In the genomic region with DNA sequence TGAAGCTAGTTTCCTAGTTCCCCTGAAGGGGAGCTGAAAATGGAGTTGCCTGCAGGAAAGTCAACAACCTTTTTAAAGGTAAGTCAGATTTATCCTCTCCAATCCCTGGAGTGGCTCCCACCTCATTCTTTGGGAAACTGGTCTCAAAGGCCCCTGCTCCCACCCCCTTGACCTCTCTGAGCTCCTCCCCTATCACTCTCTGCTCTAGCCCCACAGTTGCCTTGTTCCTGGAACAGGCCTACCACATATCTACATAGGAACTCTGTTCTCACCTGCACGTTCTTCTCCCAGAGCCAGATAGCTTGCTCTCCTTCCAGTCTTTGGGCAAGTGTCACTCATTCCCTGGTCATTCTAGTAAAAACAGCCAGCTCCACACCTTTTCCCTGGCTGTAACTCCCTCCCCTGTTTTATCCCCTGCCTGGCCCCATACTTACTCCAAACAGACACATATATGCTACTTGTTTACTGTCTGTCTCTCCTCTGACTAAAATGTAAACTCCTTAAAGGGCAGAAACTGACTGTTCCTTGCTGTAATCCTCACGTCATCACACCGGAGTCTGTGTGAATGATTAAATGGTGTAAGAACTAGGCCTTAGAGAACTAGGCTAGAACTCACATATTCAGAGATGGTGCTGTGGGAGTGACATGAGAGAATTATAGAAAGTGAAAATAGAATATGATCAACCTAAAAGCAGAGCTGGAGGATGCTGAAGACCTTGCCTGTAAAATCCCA, we compare ENCODE assay signal across 15 cellular contexts. TPM values are rescaled to one million over a fixed set of nuclear protein-coding genes. Genes with fewer than 3 reads are reported as not detected.
DNase-seq lines count a peak whose midpoint lies in the region; ATAC-seq and TF ChIP-seq lines count a peak whose summit lies in the region.
"Had no signal": no experiment of that assay in that cellular context is flagged by ENCODE, and none has a peak within 500 bp of the region (broad histone marks: within the 10 kb centered on the region; RNA-seq: fewer than 3 reads in every experiment).

No MANE protein-coding gene starts in this region.

- H3K9me3 ChIP-seq in gastrocnemius medialis = no peaks in the 10 kb centered on the region

- peaks cover 0 to 26% of the 10 kb centered on the region in 2 donors for H3K36me3 ChIP-seq in gastrocnemius medialis

- no peak for ATAC-seq in gastrocnemius medialis
- ATAC-seq in HG02588 (IDR thresholded peaks at IDR 0.05; ENCODE audit: unreplicated experiment) = no peak
- ATAC-seq: HepG2 had no signal

- TF ChIP-seq POLR2A in gastrocnemius medialis (IDR thresholded peaks at IDR 0.05) = no peak

- in situ Hi-C loops in gastrocnemius medialis (cut with MboI; ENCODE audit: low sequenced_read_pairs in 4 of 4) = no loop called here

- no peaks in the 10 kb centered on the region for H3K27me3 ChIP-seq in gastrocnemius medialis

- no peak overlapping the region for H3K4me3 ChIP-seq in gastrocnemius medialis

- no peak for TF ChIP-seq CTCF in gastrocnemius medialis (IDR thresholded peaks at IDR 0.05 in 4 of 5, conservative IDR thresholded peaks at IDR 0.05 in 1 of 5)

- H3K4me1 ChIP-seq in gastrocnemius medialis = no peaks in the 10 kb centered on the region

- intact Hi-C loops in gastrocnemius medialis (cut with DNase I; ENCODE audit: low total_unique reads) = no loop called here

- H3K27ac ChIP-seq in gastrocnemius medialis = no peak overlapping the region
- H3K27ac ChIP-seq: VCaP had no signal

- DNase-seq in stimulated activated CD4-positive, alpha-beta T cell treated with anti-CD3 and anti-CD28 coated beads, Interleukin-4, amount 100 ng/mL, for 24 hours = peak; percentile 24
- DNase-seq in stimulated activated CD4-positive, alpha-beta T cell treated with anti-CD3 and anti-CD28 coated beads, Interleukin-4, amount 100 ng/mL, for 4 hours = no peak
- DNase-seq in activated T-cell treated with anti-CD3 and anti-CD28 coated beads, Interleukin-2, amount 50 U/mL, for 48 hours = peak; percentile 24 to 25
- DNase-seq in kidney tubule cell (ENCODE audit: low spot score) (peak; percentile 6), gastrocnemius medialis (no peak), NCI-H748 (lab: John Stamatoyannopoulos, UW; ENCODE audit: unreplicated experiment) (no peak), DMS 273 treated with DMSO at 0.1 percent for 48 hours (lab: John Stamatoyannopoulos, UW) (no peak)
- DNase-seq: AML-193, NCI-H146, NCI-H82, retina, SHP77 had no signal

RNA-seq across cellular contexts. Expression of gene TCF20, which starts 53.3 kb away (rescaled TPM):
- 10 to 100 TPM in 3 of 4 donors, 1 to 10 TPM in 1; 9.9 to 14.4 (median 12.4) TPM for total RNA-seq in gastrocnemius medialis

Comparison
In these comparisons a context has a peak if more than half of its experiments do, and no peak if none do; other contexts are left out.
1. DNase-seq: peak in stimulated activated CD4-positive, alpha-beta T cell treated with anti-CD3 and anti-CD28 coated beads, Interleukin-4, amount 100 ng/mL, for 24 hours (single experiment), activated T-cell treated with anti-CD3 and anti-CD28 coated beads, Interleukin-2, amount 50 U/mL, for 48 hours (2 of 2) and kidney tubule cell (single experiment); none in stimulated activated CD4-positive, alpha-beta T cell treated with anti-CD3 and anti-CD28 coated beads, Interleukin-4, amount 100 ng/mL, for 4 hours (0 of 2), gastrocnemius medialis (0 of 2), NCI-H748 (single experiment) and DMS 273 treated with DMSO at 0.1 percent for 48 hours (single experiment).